Comparison of ENCODE assay signal across 8 cellular contexts in genomic region chr3:195259564-195260285, GRCh38. TPM values are rescaled to one million over a fixed set of nuclear protein-coding genes. Genes with fewer than 3 reads are reported as not detected.
DNase-seq lines count a peak whose midpoint lies in the region; ATAC-seq, FAIRE-seq and TF ChIP-seq lines count a peak whose summit lies in the region.

No MANE protein-coding gene starts in this region.

- H3K27ac ChIP-seq in caudate nucleus (ENCODE audit: low read depth, low read length) (peak overlapping the region; percentile 79), kidney (ENCODE audit: low read depth in 2 of 2, low read length in 2 of 2) (peak overlapping the region; percentile 78 to 88)

- H3K27me3 Mint-ChIP-seq in activated B cell treated with CpG ODN at 0.5 μM for 24 hours: no peaks in the 10 kb centered on the region

- H3K36me3 Mint-ChIP-seq in activated B cell treated with CpG ODN at 0.5 μM for 24 hours (ENCODE audit: low read depth): no peaks in the 10 kb centered on the region

- peak overlapping the region; percentile 74 for H3K4me3 ChIP-seq in AG09309 (ENCODE audit: control insufficient read depth, low read depth, low read length)
- peak overlapping the region; percentile 28 to 57 for H3K4me3 ChIP-seq in kidney (ENCODE audit: low read length in 2 of 2)

- H3K9me3 Mint-ChIP-seq in activated B cell treated with CpG ODN at 0.5 μM for 24 hours: no peaks in the 10 kb centered on the region

- peaks cover 12% of the 10 kb centered on the region in 2 donors for H3K4me1 ChIP-seq in kidney (ENCODE audit: control insufficient read depth in 1 of 2, insufficient read depth in 1 of 2, low read depth in 1 of 2, low read length in 2 of 2)

- intact Hi-C loops in activated B cell treated with CpG ODN at 0.5 μM for 24 hours (cut with micrococcal nuclease): loop anchor here (1.0 to 5.0 kb wide), 10 partner anchors 52 to 587 kb away; partner anchors contain the start of gene LSG1
- intact Hi-C loops in kidney (cut with DNase I): loop anchor here (5.0 to 10.0 kb wide), 2 partner anchors 265 to 572 kb away; partner anchors contain the start of gene FAM43A

- CTCF ChIA-PET in activated B cell treated with CpG ODN at 0.5 μM for 24 hours (lab: Charles Lee): interaction anchor here (1.0 to 6.0 kb wide), 9 partner anchors 257 to 588 kb away, joined by 3 to 48 read pairs (median 12); partner anchors contain the start of gene LSG1

- no peak for FAIRE-seq in kidney (lab: Jason Lieb, UNC)

- H3K27ac Mint-ChIP-seq in activated B cell treated with CpG ODN at 0.5 μM for 24 hours: peak overlapping the region; percentile 81

- peak overlapping the region; percentile 74 for H3K4me3 Mint-ChIP-seq in activated B cell treated with CpG ODN at 0.5 μM for 24 hours

- H3K36me3 ChIP-seq in kidney (ENCODE audit: control insufficient read depth in 1 of 2, insufficient read depth in 2 of 2, low read length in 2 of 2): no peaks in the 10 kb centered on the region

- ATAC-seq in GM18870 (IDR thresholded peaks at IDR 0.05; ENCODE audit: unreplicated experiment): peak; percentile 71
- peak; percentile 76 for ATAC-seq in HG03103 (IDR thresholded peaks at IDR 0.05; ENCODE audit: low read depth, unreplicated experiment)
- ATAC-seq in activated B cell treated with CpG ODN at 0.5 μM for 24 hours (ENCODE audit: low read depth): peak; percentile 91

- H3K4me1 Mint-ChIP-seq in activated B cell treated with CpG ODN at 0.5 μM for 24 hours: peaks cover 13% of the 10 kb centered on the region

- POLR2A ChIA-PET in activated B cell treated with CpG ODN at 0.5 μM for 24 hours (lab: Charles Lee): interaction anchor here (0.6 to 3.2 kb wide), 5 partner anchors 10 to 577 kb away, joined by 5 to 38 read pairs (median 7); partner anchors contain the start of gene FAM43A

- DNase-seq in AG09309 (ENCODE audit: low read depth) (peak; percentile 80), NCI-H2196 (lab: John Stamatoyannopoulos, UW; ENCODE audit: unreplicated experiment) (peak; percentile 98), activated B cell treated with CpG ODN at 0.5 μM for 24 hours (peak; percentile 95), caudate nucleus (lab: John Stamatoyannopoulos, UW) (peak in 49 of 61 donors; percentile 22 to 81 (median 60)), kidney (peak; percentile 97)
- DNase-seq in stimulated activated CD4-positive, alpha-beta T cell treated with anti-CD3 and anti-CD28 coated beads, Interleukin-15, amount 100 ng/mL, for 1 hour (ENCODE audit: low read depth in 1 of 2, low spot score in 1 of 2): peak; percentile 74 to 75

- no peaks in the 10 kb centered on the region for H3K9me3 ChIP-seq in kidney (ENCODE audit: control insufficient read depth in 1 of 2, low read length in 2 of 2)

- H3K9ac ChIP-seq in kidney (ENCODE audit: low read length in 2 of 2): peak overlapping the region; percentile 43 to 80

- peak; percentile 36 for TF ChIP-seq CTCF in AG09309 (IDR thresholded peaks at IDR 0.05; ENCODE audit: control insufficient read depth, insufficient read depth, low read depth, low read length, missing control alignments)
- no peak for TF ChIP-seq CTCF in activated B cell treated with CpG ODN at 0.5 μM for 24 hours (IDR thresholded peaks at IDR 0.05)
- TF ChIP-seq CTCF in kidney (IDR thresholded peaks at IDR 0.05; ENCODE audit: borderline replicate concordance, extremely low read depth, insufficient read depth): peak; percentile 79

RNA-seq across cellular contexts. Expression of gene XXYLT1, which starts 11.2 kb away (rescaled TPM):
- 7.6 and 7.9 TPM in 2 replicates for total RNA-seq in activated B cell treated with CpG ODN at 0.5 μM for 24 hours
- 10.7 TPM for total RNA-seq in kidney
- 5.7 TPM for polyA plus RNA-seq in kidney (ENCODE audit: insufficient read depth, low read depth, low replicate concordance)

Comparison
In these comparisons a context has a peak if more than half of its experiments do, and no peak if none do; other contexts are left out.
1. Peak in every context shown above with its lines: DNase-seq, ATAC-seq, H3K4me3 ChIP-seq and H3K27ac ChIP-seq.